ENCODE assay signal across 8 cellular contexts in the genomic region with DNA sequence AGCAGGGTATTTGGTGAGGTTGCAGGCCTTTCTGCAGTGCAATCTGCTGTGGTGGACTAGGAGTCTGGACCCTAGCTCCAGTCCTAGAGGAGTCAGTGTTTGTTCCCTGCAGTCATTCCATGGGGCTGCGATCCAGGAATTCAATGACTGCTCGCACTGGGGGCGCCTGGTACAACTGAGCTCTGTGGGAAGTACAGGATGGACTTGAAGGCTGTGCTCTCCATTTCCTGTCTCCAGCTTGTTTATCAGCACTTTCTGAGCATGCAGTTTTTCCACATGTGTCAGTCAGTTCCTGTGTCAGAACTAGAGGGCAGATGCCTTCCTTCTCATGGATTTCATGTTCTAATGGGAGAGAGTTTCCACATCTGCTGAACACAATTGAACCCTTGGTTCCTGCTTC. TPM values are rescaled to one million over a fixed set of nuclear protein-coding genes. Genes with fewer than 3 reads are reported as not detected.
DNase-seq lines count a peak whose midpoint lies in the region; ATAC-seq, FAIRE-seq and TF ChIP-seq lines count a peak whose summit lies in the region.

No MANE protein-coding gene starts in this region.

- no peaks in the 10 kb centered on the region for H3K36me3 Mint-ChIP-seq in Calu3 (ENCODE audit: insufficient read depth, unreplicated experiment)

- DNase-seq in AG04450 (ENCODE audit: low read depth, low spot score) (peak; percentile 41), RCC 7860 (ENCODE audit: low spot score) (peak; percentile 45), fibroblast of pulmonary artery (ENCODE audit: low read depth) (peak; percentile 94), myocyte (ENCODE audit: low read depth) (peak; percentile 47), dedifferentiated amniotic fluid mesenchymal stem cell (ENCODE audit: extremely low spot score) (no peak), Calu3 (no peak), NCI-H2081 treated with DMSO at 0.1 percent for 48 hours (lab: John Stamatoyannopoulos, UW) (no peak)

- CTCF ChIA-PET in AG04450 (lab: Charles Lee) = interaction anchor here (0.9 kb wide), 1 partner anchor 44 kb away, joined by 3 read pairs; no protein-coding TSS in a partner anchor
- CTCF ChIA-PET in Calu3 (lab: Charles Lee) = no interaction called here

- H3K27ac Mint-ChIP-seq in Calu3 (ENCODE audit: unreplicated experiment) = no peak overlapping the region

- FAIRE-seq in RCC 7860 (lab: Jason Lieb, UNC) = no peak

- POLR2A ChIA-PET in AG04450 (lab: Yijun Ruan, JAX) = interaction anchor here (0.8 to 0.9 kb wide), 2 partner anchors 50 to 55 kb away, joined by 3 read pairs; no protein-coding TSS in a partner anchor

- no peaks in the 10 kb centered on the region for H3K27me3 ChIP-seq in AG04450 (ENCODE audit: control insufficient read depth, insufficient read depth, low read length)

- H3K27me3 Mint-ChIP-seq in Calu3 (ENCODE audit: unreplicated experiment) = no peaks in the 10 kb centered on the region

- TF ChIP-seq CTCF in AG04450 (IDR thresholded peaks at IDR 0.05; ENCODE audit: low read depth, low read length) (no peak), fibroblast of pulmonary artery (IDR thresholded peaks at IDR 0.05; ENCODE audit: low read length, missing control alignments) (peak; percentile 6), Calu3 (IDR thresholded peaks at IDR 0.05; ENCODE audit: unreplicated experiment) (no peak)

- H3K4me3 ChIP-seq in AG04450 (ENCODE audit: low read depth, low read length) (no peak overlapping the region), fibroblast of pulmonary artery (replicated peaks; ENCODE audit: low read depth, low read length) (no peak overlapping the region)

- H3K9me3 ChIP-seq in AG04450 (ENCODE audit: control insufficient read depth, insufficient read depth, low read length) = no peaks in the 10 kb centered on the region

- BruUV-seq in Calu3 (replicated peaks; lab: Mats Ljungman, UMichigan) = no TSS peak

- H3K4me1 Mint-ChIP-seq in Calu3 (ENCODE audit: low read depth, unreplicated experiment) = no peaks in the 10 kb centered on the region

- no peak overlapping the region for H3K4me3 Mint-ChIP-seq in Calu3 (ENCODE audit: low read depth, unreplicated experiment)

- no peaks in the 10 kb centered on the region for H3K9me3 Mint-ChIP-seq in Calu3 (ENCODE audit: low read depth, unreplicated experiment)

- no peak for ATAC-seq in GM21515 (IDR thresholded peaks at IDR 0.05; ENCODE audit: unreplicated experiment)

- intact Hi-C loops in Calu3 (cut with micrococcal nuclease; ENCODE audit: unreplicated experiment) = no loop called here

- peak overlapping the region; percentile 49 for H3K27ac ChIP-seq in AG04450 (ENCODE audit: low read depth, low read length)

RNA-seq across cellular contexts. Expression of gene PDHB, which starts 46.7 kb away (rescaled TPM):
- polyA plus RNA-seq in AG04450 (2011; rRNA removed) = 85.9 and 109 TPM in 2 replicates
- polyA minus RNA-seq in AG04450 (2011; rRNA and poly(A)+ RNA removed) = 31.4 and 40.9 TPM in 2 replicates
- total RNA-seq in myocyte (196 and 319 TPM in 2 replicates), Calu3 (2022) (45.4 and 47.6 TPM in 2 replicates)
- 124 TPM for polyA plus RNA-seq in myocyte (2012)

RNA-seq across cellular contexts. Expression of gene PXK, which starts 54.3 kb away (rescaled TPM):
- 56.6 and 70.3 TPM in 2 replicates for polyA plus RNA-seq in AG04450 (2011; rRNA removed)
- polyA minus RNA-seq in AG04450 (2011; rRNA and poly(A)+ RNA removed) = 47.1 and 50.1 TPM in 2 replicates
- total RNA-seq in myocyte (21.9 and 23.2 TPM in 2 replicates), Calu3 (2022) (8.6 and 10.8 TPM in 2 replicates)
- 17.9 TPM for polyA plus RNA-seq in myocyte (2012)

Comparison
In these comparisons a context has a peak if more than half of its experiments do, and no peak if none do; other contexts are left out.
1. DNase-seq: peak in AG04450 (single experiment), RCC 7860 (single experiment), fibroblast of pulmonary artery (single experiment) and myocyte (single experiment); none in dedifferentiated amniotic fluid mesenchymal stem cell (single experiment), Calu3 (single experiment) and NCI-H2081 treated with DMSO at 0.1 percent for 48 hours (single experiment).